ENCODE assay signal across 19 cellular contexts in the genomic region with DNA sequence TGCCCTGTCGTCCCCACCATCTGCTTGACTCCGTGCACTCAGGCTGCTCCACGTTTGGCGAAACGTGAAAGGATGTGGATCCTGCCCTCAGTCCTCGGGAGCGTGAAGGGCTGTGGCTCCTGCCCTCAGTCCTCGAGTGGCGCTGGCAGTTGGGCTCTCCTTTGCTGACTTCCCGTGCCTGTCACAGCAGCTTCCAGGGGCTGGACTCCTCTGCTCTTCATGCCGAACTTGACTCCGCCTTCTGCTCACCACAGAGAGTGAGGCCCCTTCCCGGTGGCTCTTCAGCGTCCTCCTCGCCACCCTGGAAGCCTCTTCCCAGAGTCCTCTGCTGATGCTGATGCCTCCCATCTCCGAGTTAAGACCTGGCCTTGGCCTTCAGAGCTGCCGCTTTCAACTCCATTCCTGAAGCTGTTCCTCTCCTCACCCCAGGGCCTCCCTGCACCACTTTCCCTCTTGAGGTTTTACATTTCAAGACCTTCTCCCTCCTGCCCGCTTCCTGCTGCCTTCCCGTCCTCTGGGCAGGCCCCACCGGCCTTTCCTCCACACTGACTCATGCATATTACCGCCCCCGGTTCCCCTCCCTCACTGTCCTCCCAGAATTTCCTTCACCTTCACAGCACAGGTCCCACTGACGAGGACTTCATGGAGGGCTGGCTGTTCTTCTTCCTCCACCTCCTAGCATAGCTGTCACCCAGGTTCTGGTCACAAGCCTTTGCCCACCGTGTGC.
"Had no signal": no experiment of that assay in that cellular context is flagged by ENCODE, and none has a peak within 500 bp of the region (broad histone marks: within the 10 kb centered on the region; RNA-seq: fewer than 3 reads in every experiment).

No MANE protein-coding gene starts in this region.

- H3K27me3 ChIP-seq: right atrium auricular region had no signal

- H3K4me3 Mint-ChIP-seq: activated CD4-positive, alpha-beta memory T cell treated with anti-CD3 and anti-CD28 coated beads for 36 hours; activated naive CD8-positive, alpha-beta T cell treated with anti-CD3 and anti-CD28 coated beads for 36 hours; activated T-cell treated with anti-CD3 and anti-CD28 coated beads, Interleukin-2, amount 50 U/mL, for 4 hours; immature natural killer cell; naive B cell; stimulated activated naive CD8-positive, alpha-beta T cell treated with anti-CD3 and anti-CD28 coated beads, Interleukin-15, Interleukin-2, amounts not matched to agents 100 ng/mL and 50 ng/mL, for 24 hours had no signal

- H3K27me3 Mint-ChIP-seq: activated CD4-positive, alpha-beta memory T cell treated with anti-CD3 and anti-CD28 coated beads for 36 hours; activated naive CD8-positive, alpha-beta T cell treated with anti-CD3 and anti-CD28 coated beads for 36 hours; stimulated activated naive CD8-positive, alpha-beta T cell treated with anti-CD3 and anti-CD28 coated beads, Interleukin-15, Interleukin-2, amounts not matched to agents 100 ng/mL and 50 ng/mL, for 24 hours had no signal

- H3K36me3 ChIP-seq: right atrium auricular region had no signal

- H3K4me1 ChIP-seq: right atrium auricular region had no signal

- H3K27ac ChIP-seq: epithelial cell of prostate, right atrium auricular region, VCaP had no signal

- H3K9me3 ChIP-seq: right atrium auricular region had no signal

- H3K27ac Mint-ChIP-seq: activated CD4-positive, alpha-beta memory T cell treated with anti-CD3 and anti-CD28 coated beads for 36 hours; activated naive CD8-positive, alpha-beta T cell treated with anti-CD3 and anti-CD28 coated beads for 36 hours; stimulated activated naive CD8-positive, alpha-beta T cell treated with anti-CD3 and anti-CD28 coated beads, Interleukin-15, Interleukin-2, amounts not matched to agents 100 ng/mL and 50 ng/mL, for 24 hours had no signal

- H3K4me1 Mint-ChIP-seq: immature natural killer cell had no signal

- H3K4me3 ChIP-seq: right atrium auricular region had no signal

- H3K9me3 Mint-ChIP-seq: activated CD4-positive, alpha-beta memory T cell treated with anti-CD3 and anti-CD28 coated beads for 36 hours; activated naive CD8-positive, alpha-beta T cell treated with anti-CD3 and anti-CD28 coated beads for 36 hours; activated T-cell treated with anti-CD3 and anti-CD28 coated beads, Interleukin-2, amount 50 U/mL, for 4 hours; immature natural killer cell had no signal

- DNase-seq: activated CD4-positive, alpha-beta memory T cell treated with anti-CD3 and anti-CD28 coated beads for 36 hours; activated CD4-positive, alpha-beta T cell treated with anti-CD3 and anti-CD28 coated beads for 1 hour; activated gamma-delta T cell; activated naive CD8-positive, alpha-beta T cell treated with anti-CD3 and anti-CD28 coated beads for 36 hours; activated T-cell treated with anti-CD3 and anti-CD28 coated beads, Interleukin-2, amount 50 U/mL, for 4 hours; anterior cingulate cortex; dermis blood vessel endothelial cell; foreskin melanocyte; head of caudate nucleus; immature natural killer cell; naive B cell; occipital lobe; stimulated activated CD4-positive, alpha-beta T cell treated with anti-CD3 and anti-CD28 coated beads, Interleukin-15, amount 100 ng/mL, for 24 hours; stimulated activated CD4-positive, alpha-beta T cell treated with anti-CD3 and anti-CD28 coated beads, Interleukin-4, amount 100 ng/mL, for 1 hour; T-helper 1 cell had no signal

- H3K36me3 Mint-ChIP-seq: activated CD4-positive, alpha-beta memory T cell treated with anti-CD3 and anti-CD28 coated beads for 36 hours; activated naive CD8-positive, alpha-beta T cell treated with anti-CD3 and anti-CD28 coated beads for 36 hours; immature natural killer cell had no signal

- ATAC-seq: activated T-cell treated with anti-CD3 and anti-CD28 coated beads, Interleukin-2, amount 50 U/mL, for 4 hours had no signal
